Comparison of ENCODE assay signal across 24 cellular contexts in the genomic region with DNA sequence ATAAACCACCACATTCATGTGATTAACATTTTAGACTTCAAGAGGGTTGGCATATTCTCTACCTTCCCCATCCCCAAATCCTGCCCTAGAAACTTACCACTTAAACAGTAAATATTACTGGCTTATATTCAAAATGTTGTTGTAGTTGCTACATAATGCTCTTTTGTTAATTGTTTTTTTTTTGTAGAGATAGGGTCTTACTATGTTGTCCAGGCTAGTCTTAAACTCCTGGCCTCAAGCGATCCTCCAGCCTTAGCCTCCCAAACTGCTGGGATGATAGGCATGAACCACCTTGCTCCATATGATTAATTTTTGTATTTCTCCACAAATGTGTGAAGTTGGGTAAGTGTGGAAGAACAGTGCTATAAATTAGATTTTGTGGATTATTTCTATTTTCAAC. TPM values are rescaled to one million over a fixed set of nuclear protein-coding genes. Genes with fewer than 3 reads are reported as not detected.
DNase-seq lines count a peak whose midpoint lies in the region; ATAC-seq and TF ChIP-seq lines count a peak whose summit lies in the region.
"Had no signal": no experiment of that assay in that cellular context is flagged by ENCODE, and none has a peak within 500 bp of the region (broad histone marks: within the 10 kb centered on the region; RNA-seq: fewer than 3 reads in every experiment).

No MANE protein-coding gene starts in this region.

- H3K27ac Mint-ChIP-seq in activated CD8-positive, alpha-beta memory T cell treated with anti-CD3 and anti-CD28 coated beads, Interleukin-2, amount 10 ng/mL, durations not matched to agents 7 days and 5 days, result no peak overlapping the region
- H3K27ac Mint-ChIP-seq: activated CD4-positive, alpha-beta T cell treated with anti-CD3 and anti-CD28 coated beads, Interleukin-2, amount 10 ng/mL, durations not matched to agents 7 days and 5 days; activated naive CD4-positive, alpha-beta T cell treated with anti-CD3 and anti-CD28 coated beads for 36 hours; H9; nephron had no signal

- 100% methylated on average over 1 of the region's 1 CpG for WGBS in gastroesophageal sphincter (ENCODE audit: low coverage in 1 of 2), 2 donors
- WGBS in sigmoid colon, 2 donors, result 98% methylated on average over 1 of the region's 1 CpG
- WGBS in transverse colon (ENCODE audit: low coverage in 1 of 2), 2 donors, result 93 to 100% methylated on average over 1 of the region's 1 CpG

- DNase-seq in caudate nucleus (lab: John Stamatoyannopoulos, UW) (no peak), sigmoid colon (no peak), transverse colon (no peak), GM13976 (ENCODE audit: low spot score) (no peak)
- no peak for DNase-seq in activated CD4-positive, alpha-beta T cell treated with anti-CD3 and anti-CD28 coated beads for 4 hours
- no peak for DNase-seq in activated CD8-positive, alpha-beta memory T cell treated with anti-CD3 and anti-CD28 coated beads, Interleukin-2, amount 10 ng/mL, durations not matched to agents 7 days and 5 days
- DNase-seq: activated CD4-positive, alpha-beta T cell treated with anti-CD3 and anti-CD28 coated beads, Interleukin-2, amount 10 ng/mL, durations not matched to agents 7 days and 5 days; activated naive CD4-positive, alpha-beta T cell treated with anti-CD3 and anti-CD28 coated beads for 36 hours; foreskin fibroblast; H9; NCI-H1092; NCI-H1930; NCI-H69; SK-N-SH; stimulated activated CD4-positive, alpha-beta T cell treated with anti-CD3 and anti-CD28 coated beads, Interleukin-1b, Interleukin-23, amount 100 ng/mL, for 48 hours; T-helper 2 cell; testis had no signal

- H3K27me3 ChIP-seq in gastroesophageal sphincter (no peaks in the 10 kb centered on the region), sigmoid colon (no peaks in the 10 kb centered on the region), transverse colon (no peaks in the 10 kb centered on the region)
- H3K27me3 ChIP-seq: testis had no signal

- peaks cover 43 to 100% of the 10 kb centered on the region in 2 donors for H3K36me3 ChIP-seq in gastroesophageal sphincter
- H3K36me3 ChIP-seq in sigmoid colon, result peaks cover 91 to 100% (median 96%) of the 10 kb centered on the region in 4 donors
- peaks cover 0 to 88% (median 44%) of the 10 kb centered on the region in 4 donors for H3K36me3 ChIP-seq in transverse colon

- no peaks in the 10 kb centered on the region for H3K4me1 Mint-ChIP-seq in activated CD8-positive, alpha-beta memory T cell treated with anti-CD3 and anti-CD28 coated beads, Interleukin-2, amount 10 ng/mL, durations not matched to agents 7 days and 5 days
- H3K4me1 Mint-ChIP-seq: activated CD4-positive, alpha-beta T cell treated with anti-CD3 and anti-CD28 coated beads, Interleukin-2, amount 10 ng/mL, durations not matched to agents 7 days and 5 days; nephron had no signal

- intact Hi-C loops in sigmoid colon (cut with DNase I) (no loop called here), transverse colon (cut with DNase I; ENCODE audit: low total_unique reads) (loop anchor here (10.0 kb wide), 1 partner anchor 95 kb away; no protein-coding TSS in a partner anchor)

- TF ChIP-seq POLR2A in gastroesophageal sphincter (IDR thresholded peaks at IDR 0.05), result no peak
- no peak for TF ChIP-seq POLR2A in sigmoid colon (IDR thresholded peaks at IDR 0.05)
- TF ChIP-seq POLR2A in transverse colon (IDR thresholded peaks at IDR 0.05), result no peak

- in situ Hi-C loops in transverse colon (cut with MboI; ENCODE audit: low pct_ligation_motif_present in 1 of 4, low pct_unique_long_range_greater_than_20kb in 1 of 4, low sequenced_read_pairs in 3 of 4), result no loop called here
- in situ Hi-C loops in GM13976 (cut with MboI; ENCODE audit: low sequenced_read_pairs, unreplicated experiment), result no loop called here

- TF ChIP-seq CTCF in gastroesophageal sphincter (IDR thresholded peaks at IDR 0.05) (no peak), sigmoid colon (IDR thresholded peaks at IDR 0.05) (no peak), transverse colon (IDR thresholded peaks at IDR 0.05) (no peak), GM13976 (IDR thresholded peaks at IDR 0.05; ENCODE audit: borderline replicate concordance, control extremely low read depth, extremely low read depth, insufficient read depth, missing control alignments) (no peak)

- no peak overlapping the region for H3K4me3 Mint-ChIP-seq in activated CD8-positive, alpha-beta memory T cell treated with anti-CD3 and anti-CD28 coated beads, Interleukin-2, amount 10 ng/mL, durations not matched to agents 7 days and 5 days
- H3K4me3 Mint-ChIP-seq: activated CD4-positive, alpha-beta T cell treated with anti-CD3 and anti-CD28 coated beads, Interleukin-2, amount 10 ng/mL, durations not matched to agents 7 days and 5 days; activated naive CD4-positive, alpha-beta T cell treated with anti-CD3 and anti-CD28 coated beads for 36 hours; CD14-positive monocyte; H9; nephron had no signal

- H3K4me3 ChIP-seq in gastroesophageal sphincter (peak overlapping the region; percentile 27 to 80), sigmoid colon (peak overlapping the region; percentile 70 to 93 (median 83)), transverse colon (peak overlapping the region in 1 of 4 donors; percentile 75)
- H3K4me3 ChIP-seq: skin epidermis, testis had no signal

- no peaks in the 10 kb centered on the region for H3K9me3 Mint-ChIP-seq in activated CD8-positive, alpha-beta memory T cell treated with anti-CD3 and anti-CD28 coated beads, Interleukin-2, amount 10 ng/mL, durations not matched to agents 7 days and 5 days (ENCODE audit: low read depth)
- H3K9me3 Mint-ChIP-seq: activated CD4-positive, alpha-beta T cell treated with anti-CD3 and anti-CD28 coated beads, Interleukin-2, amount 10 ng/mL, durations not matched to agents 7 days and 5 days; activated naive CD4-positive, alpha-beta T cell treated with anti-CD3 and anti-CD28 coated beads for 36 hours; CD14-positive monocyte; H9; nephron had no signal

- CTCF ChIA-PET in activated CD8-positive, alpha-beta memory T cell treated with anti-CD3 and anti-CD28 coated beads, Interleukin-2, amount 10 ng/mL, durations not matched to agents 7 days and 5 days (lab: Charles Lee), result no interaction called here

- ATAC-seq in gastroesophageal sphincter (no peak), HG02852 (IDR thresholded peaks at IDR 0.05; ENCODE audit: unreplicated experiment) (no peak)
- ATAC-seq in activated CD8-positive, alpha-beta memory T cell treated with anti-CD3 and anti-CD28 coated beads, Interleukin-2, amount 10 ng/mL, durations not matched to agents 7 days and 5 days, result no peak

- TF ChIP-seq EP300 in gastroesophageal sphincter (IDR thresholded peaks at IDR 0.05) (no peak), sigmoid colon (IDR thresholded peaks at IDR 0.05) (no peak), transverse colon (IDR thresholded peaks at IDR 0.05; ENCODE audit: low read depth) (no peak)

- H3K4me1 ChIP-seq in gastroesophageal sphincter (peaks cover 21 to 82% (median 28%) of the 10 kb centered on the region in 3 donors), sigmoid colon (peaks cover 0 to 71% (median 68%) of the 10 kb centered on the region in 4 donors), transverse colon (peaks cover 0 to 47% (median 4%) of the 10 kb centered on the region in 4 donors)
- H3K4me1 ChIP-seq: testis had no signal

- H3K36me3 Mint-ChIP-seq in activated CD8-positive, alpha-beta memory T cell treated with anti-CD3 and anti-CD28 coated beads, Interleukin-2, amount 10 ng/mL, durations not matched to agents 7 days and 5 days, result no peaks in the 10 kb centered on the region

- no peaks in the 10 kb centered on the region for H3K9me3 ChIP-seq in gastroesophageal sphincter
- no peaks in the 10 kb centered on the region for H3K9me3 ChIP-seq in sigmoid colon
- H3K9me3 ChIP-seq in transverse colon, result no peaks in the 10 kb centered on the region
- H3K9me3 ChIP-seq: SK-N-SH, testis had no signal

- H3K27me3 Mint-ChIP-seq in activated CD8-positive, alpha-beta memory T cell treated with anti-CD3 and anti-CD28 coated beads, Interleukin-2, amount 10 ng/mL, durations not matched to agents 7 days and 5 days, result no peaks in the 10 kb centered on the region

- peak overlapping the region; percentile 79 for H3K27ac ChIP-seq in caudate nucleus (ENCODE audit: low read depth, low read length)
- H3K27ac ChIP-seq in gastroesophageal sphincter, result peak overlapping the region; percentile 56 to 99 (median 81)
- peak overlapping the region; percentile 92 to 99 (median 95) for H3K27ac ChIP-seq in sigmoid colon
- peak overlapping the region; percentile 95 to 96 (median 96) for H3K27ac ChIP-seq in transverse colon
- H3K27ac ChIP-seq: RWPE1, VCaP had no signal

RNA-seq across cellular contexts. Expression of gene PDK4, which starts 6.5 kb away (rescaled TPM):
- total RNA-seq in gastroesophageal sphincter, result 100 to 1,000 TPM; 208 to 842 (median 506) TPM
- 1,000 to 10,000 TPM in 1 of 4 donors, 100 to 1,000 TPM in 3; 254 to 1,066 (median 595) TPM for total RNA-seq in sigmoid colon
- 100 to 1,000 TPM in 1 of 3 donors, 10 to 100 TPM in 2; 38.4 to 162 (median 48.0) TPM for polyA plus RNA-seq in sigmoid colon
- 100 to 1,000 TPM; 134 to 510 (median 273) TPM for total RNA-seq in transverse colon
- total RNA-seq in activated CD8-positive, alpha-beta memory T cell treated with anti-CD3 and anti-CD28 coated beads, Interleukin-2, amount 10 ng/mL, durations not matched to agents 7 days and 5 days, result not detected
- total RNA-seq: activated CD4-positive, alpha-beta T cell treated with anti-CD3 and anti-CD28 coated beads, Interleukin-2, amount 10 ng/mL, durations not matched to agents 7 days and 5 days; activated naive CD4-positive, alpha-beta T cell treated with anti-CD3 and anti-CD28 coated beads for 36 hours; H9 had no signal

Comparison
In these comparisons a context has a peak if more than half of its experiments do, and no peak if none do; other contexts are left out.
1. RNA of gene PDK4, which starts 6.5 kb away (total RNA-seq): 254 to 1,066 TPM in sigmoid colon, 208 to 842 TPM in gastroesophageal sphincter and 134 to 510 TPM in transverse colon; not detected in activated CD8-positive, alpha-beta memory T cell treated with anti-CD3 and anti-CD28 coated beads, Interleukin-2, amount 10 ng/mL, durations not matched to agents 7 days and 5 days; every median in the first group is over 100 times any median in the second.
2. Peak in every context shown above with its lines, with median percentiles within 50 percentile points of each other: H3K27ac ChIP-seq.